8 cellular contexts compared by ENCODE assay signal in genomic region chr17:21375757-21376584, GRCh38. TPM values are rescaled to one million over a fixed set of nuclear protein-coding genes. Genes with fewer than 3 reads are reported as not detected.
DNase-seq lines count a peak whose midpoint lies in the region; ATAC-seq and TF ChIP-seq lines count a peak whose summit lies in the region.

Gene KCNJ12, plus strand, starts transcription at chr17:21376357. Its CDS starts 38,986 bp downstream, at chr17:21415343.

- peaks cover 26% of the 10 kb centered on the region for H3K27me3 Mint-ChIP-seq in activated CD8-positive, alpha-beta T cell treated with anti-CD3 and anti-CD28 coated beads for 36 hours
- H3K27me3 Mint-ChIP-seq in activated CD8-positive, alpha-beta T cell treated with anti-CD3 and anti-CD28 coated beads, Interleukin-2, amount 10 ng/mL, durations not matched to agents 7 days and 5 days (ENCODE audit: low read depth), result peaks cover 27% of the 10 kb centered on the region

- POLR2A ChIA-PET in activated CD8-positive, alpha-beta T cell treated with anti-CD3 and anti-CD28 coated beads for 36 hours (lab: Charles Lee), result interaction anchor here (1.4 kb wide), 1 partner anchor 15 kb away, joined by 3 read pairs; no protein-coding TSS in a partner anchor
- POLR2A ChIA-PET in activated CD8-positive, alpha-beta T cell treated with anti-CD3 and anti-CD28 coated beads, Interleukin-2, amount 10 ng/mL, durations not matched to agents 7 days and 5 days (lab: Charles Lee), result no interaction called here

- H3K9me3 ChIP-seq in thyroid gland, result no peaks in the 10 kb centered on the region

- H3K27me3 ChIP-seq in thyroid gland, result no peaks in the 10 kb centered on the region

- no peaks in the 10 kb centered on the region for H3K9me3 Mint-ChIP-seq in activated CD8-positive, alpha-beta T cell treated with anti-CD3 and anti-CD28 coated beads for 36 hours
- no peaks in the 10 kb centered on the region for H3K9me3 Mint-ChIP-seq in activated CD8-positive, alpha-beta T cell treated with anti-CD3 and anti-CD28 coated beads, Interleukin-2, amount 10 ng/mL, durations not matched to agents 7 days and 5 days (ENCODE audit: insufficient read depth)

- no peaks in the 10 kb centered on the region for H3K36me3 ChIP-seq in thyroid gland

- TF ChIP-seq CTCF in activated CD8-positive, alpha-beta T cell treated with anti-CD3 and anti-CD28 coated beads for 36 hours (IDR thresholded peaks at IDR 0.05), result no peak
- TF ChIP-seq CTCF in choroid plexus epithelial cell (conservative IDR thresholded peaks at IDR 0.05; ENCODE audit: low read depth, low read length), result no peak
- no peak for TF ChIP-seq CTCF in lower leg skin (IDR thresholded peaks at IDR 0.05)
- TF ChIP-seq CTCF in thyroid gland (IDR thresholded peaks at IDR 0.05), result no peak
- TF ChIP-seq CTCF in GM13977 (IDR thresholded peaks at IDR 0.05; ENCODE audit: extremely low read depth, insufficient read depth, missing control alignments), result no peak

- peaks cover 9% of the 10 kb centered on the region for H3K4me1 Mint-ChIP-seq in activated CD8-positive, alpha-beta T cell treated with anti-CD3 and anti-CD28 coated beads for 36 hours (ENCODE audit: low read depth)
- peaks cover 4% of the 10 kb centered on the region for H3K4me1 Mint-ChIP-seq in activated CD8-positive, alpha-beta T cell treated with anti-CD3 and anti-CD28 coated beads, Interleukin-2, amount 10 ng/mL, durations not matched to agents 7 days and 5 days (ENCODE audit: low read depth)

- intact Hi-C loops in activated CD8-positive, alpha-beta T cell treated with anti-CD3 and anti-CD28 coated beads for 36 hours (cut with micrococcal nuclease), result no loop called here
- intact Hi-C loops in lower leg skin (cut with DNase I; ENCODE audit: low total_unique reads), result no loop called here
- intact Hi-C loops in thyroid gland (cut with DNase I), result loop anchor here (10.0 kb wide), 1 partner anchor 91 kb away; the partner anchor contains the start of gene MAP2K3

- peak within 1 kb of the TSS; percentile 49 for H3K4me3 ChIP-seq in choroid plexus epithelial cell (ENCODE audit: low read depth, low read length)
- H3K4me3 ChIP-seq in lower leg skin (ENCODE audit: low read depth, poor library complexity, severe bottlenecking), result peak within 1 kb of the TSS; percentile 26
- peak within 1 kb of the TSS; percentile 20 to 48 (median 25) for H3K4me3 ChIP-seq in thyroid gland (replicated peaks in 1 of 3)

- CTCF ChIA-PET in activated CD8-positive, alpha-beta T cell treated with anti-CD3 and anti-CD28 coated beads for 36 hours (lab: Charles Lee), result no interaction called here
- CTCF ChIA-PET in activated CD8-positive, alpha-beta T cell treated with anti-CD3 and anti-CD28 coated beads, Interleukin-2, amount 10 ng/mL, durations not matched to agents 7 days and 5 days (lab: Charles Lee), result interaction anchor here (1.5 kb wide), 1 partner anchor 256 kb away, joined by 3 read pairs; no protein-coding TSS in a partner anchor

- peaks cover 6 to 48% of the 10 kb centered on the region in 2 donors for H3K4me1 ChIP-seq in thyroid gland

- H3K4me3 Mint-ChIP-seq in activated CD8-positive, alpha-beta T cell treated with anti-CD3 and anti-CD28 coated beads for 36 hours, result no peak within 1 kb of the TSS
- H3K4me3 Mint-ChIP-seq in activated CD8-positive, alpha-beta T cell treated with anti-CD3 and anti-CD28 coated beads, Interleukin-2, amount 10 ng/mL, durations not matched to agents 7 days and 5 days, result no peak within 1 kb of the TSS

- no peaks in the 10 kb centered on the region for H3K36me3 Mint-ChIP-seq in activated CD8-positive, alpha-beta T cell treated with anti-CD3 and anti-CD28 coated beads for 36 hours (ENCODE audit: low read depth)
- no peaks in the 10 kb centered on the region for H3K36me3 Mint-ChIP-seq in activated CD8-positive, alpha-beta T cell treated with anti-CD3 and anti-CD28 coated beads, Interleukin-2, amount 10 ng/mL, durations not matched to agents 7 days and 5 days (ENCODE audit: low read depth)

- no peak within 1 kb of the TSS for H3K27ac Mint-ChIP-seq in activated CD8-positive, alpha-beta T cell treated with anti-CD3 and anti-CD28 coated beads for 36 hours
- no peak within 1 kb of the TSS for H3K27ac Mint-ChIP-seq in activated CD8-positive, alpha-beta T cell treated with anti-CD3 and anti-CD28 coated beads, Interleukin-2, amount 10 ng/mL, durations not matched to agents 7 days and 5 days

- WGBS in lower leg skin, 2 donors, result 6 to 10% methylated on average over 27 to 45 of the region's 69 CpGs
- 10 to 25% methylated on average over 16 to 48 of the region's 69 CpGs for WGBS in thyroid gland, 2 donors

- peak; percentile 23 for ATAC-seq in activated CD8-positive, alpha-beta T cell treated with anti-CD3 and anti-CD28 coated beads for 36 hours
- no peak for ATAC-seq in activated CD8-positive, alpha-beta T cell treated with anti-CD3 and anti-CD28 coated beads, Interleukin-2, amount 10 ng/mL, durations not matched to agents 7 days and 5 days
- ATAC-seq in GM19395 (IDR thresholded peaks at IDR 0.05; ENCODE audit: unreplicated experiment), result no peak
- no peak for ATAC-seq in HG03378 (IDR thresholded peaks at IDR 0.05; ENCODE audit: unreplicated experiment)

- TF ChIP-seq POLR2A in lower leg skin (IDR thresholded peaks at IDR 0.05), result no peak
- TF ChIP-seq POLR2A in thyroid gland (IDR thresholded peaks at IDR 0.05), result no peak

- DNase-seq in activated CD8-positive, alpha-beta T cell treated with anti-CD3 and anti-CD28 coated beads for 36 hours, result peak; percentile 11
- DNase-seq in activated CD8-positive, alpha-beta T cell treated with anti-CD3 and anti-CD28 coated beads, Interleukin-2, amount 10 ng/mL, durations not matched to agents 7 days and 5 days, result no peak
- DNase-seq in choroid plexus epithelial cell (ENCODE audit: low read depth), result peak; percentile 34
- DNase-seq in lower leg skin (ENCODE audit: low spot score in 2 of 2), result no peak
- DNase-seq in thyroid gland, result peak; percentile 54 to 61
- no peak for DNase-seq in GM13977 (ENCODE audit: low spot score)

- in situ Hi-C loops in GM13977 (cut with MboI; ENCODE audit: low pct_unique_long_range_greater_than_20kb, low sequenced_read_pairs, unreplicated experiment), result no loop called here

- H3K27ac ChIP-seq in thyroid gland, result peak within 1 kb of the TSS in 1 of 3 donors; percentile 45

RNA-seq across cellular contexts. Expression of gene KCNJ12, which starts in this region (rescaled TPM):
- not detected for total RNA-seq in activated CD8-positive, alpha-beta T cell treated with anti-CD3 and anti-CD28 coated beads for 36 hours
- not detected for total RNA-seq in activated CD8-positive, alpha-beta T cell treated with anti-CD3 and anti-CD28 coated beads, Interleukin-2, amount 10 ng/mL, durations not matched to agents 7 days and 5 days
- total RNA-seq in lower leg skin (10 to 100 TPM in 1 of 4 donors, 1 to 10 TPM in 3; 3.8 to 14.2 (median 6.3) TPM), thyroid gland (1 to 10 TPM in 3 of 4 donors, under 1 TPM in 1; 0.56 to 2.7 (median 2.3) TPM)

Comparison
In these comparisons a context has a peak if more than half of its experiments do, and no peak if none do; other contexts are left out.
1. Peak in DNase-seq and ATAC-seq in activated CD8-positive, alpha-beta T cell treated with anti-CD3 and anti-CD28 coated beads for 36 hours; RNA of the gene not detected or under 1 TPM.
2. DNase-seq: peak in choroid plexus epithelial cell (single experiment) and thyroid gland (2 of 2); none in activated CD8-positive, alpha-beta T cell treated with anti-CD3 and anti-CD28 coated beads, Interleukin-2, amount 10 ng/mL, durations not matched to agents 7 days and 5 days (single experiment), lower leg skin (0 of 2) and GM13977 (single experiment).
3. Peak in every context shown above with its lines, with median percentiles within 50 percentile points of each other: H3K4me3 ChIP-seq.